ENCODE assay signal across 9 cellular contexts in genomic region chr17:72683506-72684404, GRCh38.
DNase-seq lines count a peak whose midpoint lies in the region; ATAC-seq and TF ChIP-seq lines count a peak whose summit lies in the region.
"Had no signal": no experiment of that assay in that cellular context is flagged by ENCODE, and none has a peak within 500 bp of the region (broad histone marks: within the 10 kb centered on the region; RNA-seq: fewer than 3 reads in every experiment).

No MANE protein-coding gene starts in this region.

- no peak for TF ChIP-seq CTCF in epithelial cell of esophagus (IDR thresholded peaks at IDR 0.05; ENCODE audit: insufficient read depth, low read depth, low read length, missing control alignments)

- no peak overlapping the region for H3K4me3 ChIP-seq in epithelial cell of esophagus (ENCODE audit: low read length)
- no peak overlapping the region for H3K4me3 ChIP-seq in H7 (ENCODE audit: insufficient read depth, low read depth, low read length)

- no peaks in the 10 kb centered on the region for H3K27me3 ChIP-seq in H7 (ENCODE audit: control insufficient read depth, insufficient read depth, low read length)

- ATAC-seq in sciatic nerve, result peak; percentile 90
- no peak for ATAC-seq in HG02870 (IDR thresholded peaks at IDR 0.05; ENCODE audit: unreplicated experiment)
- ATAC-seq: stimulated activated effector memory CD8-positive, alpha-beta T cell treated with anti-CD3 and anti-CD28 coated beads, Interleukin-12 subunit alpha, Interleukin-12 subunit beta, amount 100 ng/mL, for 72 hours had no signal

- no peaks in the 10 kb centered on the region for H3K36me3 ChIP-seq in H7 (replicated peaks; ENCODE audit: control insufficient read depth, insufficient read depth, low read length)

- DNase-seq in GM04504 (ENCODE audit: low read depth), result peak; percentile 91
- peak; percentile 53 for DNase-seq in NCI-H2171 treated with DMSO at 0.1 percent for 48 hours (lab: John Stamatoyannopoulos, UW)
- DNase-seq in epithelial cell of esophagus (ENCODE audit: low read depth), result peak; percentile 95
- no peak for DNase-seq in sciatic nerve (ENCODE audit: low spot score)
- no peak for DNase-seq in H7
- no peak for DNase-seq in pons (ENCODE audit: low spot score)
- DNase-seq in NK-92 (lab: John Stamatoyannopoulos, UW; ENCODE audit: unreplicated experiment), result no peak

- intact Hi-C loops in sciatic nerve (cut with DNase I), result no loop called here

Comparison
In these comparisons a context has a peak if more than half of its experiments do, and no peak if none do; other contexts are left out.
1. DNase-seq: peak in GM04504 (single experiment), NCI-H2171 treated with DMSO at 0.1 percent for 48 hours (single experiment) and epithelial cell of esophagus (single experiment); none in sciatic nerve (single experiment), H7 (single experiment), pons (single experiment) and NK-92 (single experiment).